ENCODE assay signal across 8 cellular contexts in genomic region chr2:74502720-74503505, GRCh38. TPM values are rescaled to one million over a fixed set of nuclear protein-coding genes. Genes with fewer than 3 reads are reported as not detected.
DNase-seq lines count a peak whose midpoint lies in the region; ATAC-seq, FAIRE-seq and TF ChIP-seq lines count a peak whose summit lies in the region.

No MANE protein-coding gene starts in this region.

- H3K36me3 Mint-ChIP-seq in activated naive CD8-positive, alpha-beta T cell: peaks cover 18% of the 10 kb centered on the region

- H3K4me1 Mint-ChIP-seq in activated naive CD8-positive, alpha-beta T cell (ENCODE audit: low read depth): peaks cover 56% of the 10 kb centered on the region

- H3K27ac ChIP-seq in rectal smooth muscle tissue (ENCODE audit: low read depth, low read length): peak overlapping the region; percentile 54

- peak; percentile 40; the same call in 1 of the 2 replicates for TF ChIP-seq POLR2A in H54 (IDR thresholded peaks at IDR 0.05; ENCODE audit: low read depth, low read length)

- no peak overlapping the region for H3K27ac Mint-ChIP-seq in activated naive CD8-positive, alpha-beta T cell

- H3K4me3 Mint-ChIP-seq in activated naive CD8-positive, alpha-beta T cell: peak overlapping the region; percentile 71

- H3K27me3 Mint-ChIP-seq in activated naive CD8-positive, alpha-beta T cell: peaks cover 26% of the 10 kb centered on the region

- TF ChIP-seq CTCF in GM12872 (IDR thresholded peaks at IDR 0.05; ENCODE audit: insufficient read depth, low read depth, low read length): peak; percentile 60

- DNase-seq in H54 (ENCODE audit: insufficient read length, low spot score) (no peak), NCI-H460 (ENCODE audit: extremely low read depth, low read depth) (peak; percentile 73), left ventricle myocardium superior (peak; percentile 90), GM19240 (ENCODE audit: insufficient read length, low spot score) (no peak)

- ATAC-seq in left ventricle myocardium superior (peak; percentile 73), GM21717 (IDR thresholded peaks at IDR 0.05; ENCODE audit: unreplicated experiment) (no peak)

- FAIRE-seq in H54 (lab: Jason Lieb, UNC): no peak

- H3K9ac ChIP-seq in rectal smooth muscle tissue (ENCODE audit: low read length): peak overlapping the region; percentile 16

- peaks cover 17% of the 10 kb centered on the region for H3K4me1 ChIP-seq in rectal smooth muscle tissue (ENCODE audit: control insufficient read depth, insufficient read depth, low read length)

- H3K9me3 Mint-ChIP-seq in activated naive CD8-positive, alpha-beta T cell (ENCODE audit: low read depth): no peaks in the 10 kb centered on the region

- intact Hi-C loops in left ventricle myocardium superior (cut with micrococcal nuclease): loop anchor here (5.0 kb wide), 1 partner anchor 84 kb away; no protein-coding TSS in a partner anchor

- no peaks in the 10 kb centered on the region for H3K36me3 ChIP-seq in rectal smooth muscle tissue (ENCODE audit: control insufficient read depth, insufficient read depth, low read length)

- peaks cover 28% of the 10 kb centered on the region for H3K27me3 ChIP-seq in rectal smooth muscle tissue (ENCODE audit: control insufficient read depth, insufficient read depth, low read length)

- peak overlapping the region; percentile 64 for H3K4me3 ChIP-seq in rectal smooth muscle tissue (ENCODE audit: low read length)

RNA-seq across cellular contexts. Expression of gene LBX2, which starts 3.5 kb away (rescaled TPM):
- total RNA-seq in NCI-H460 (2014; rRNA removed; shearing (Covaris generic)): 0.95 and 1.9 TPM in 2 replicates
- 5.3 TPM in 1 of 2 replicates, not detected in the other for polyA plus RNA-seq in NCI-H460 (2014; cell fraction: nucleus; rRNA removed)
- total RNA-seq in left ventricle myocardium superior: 0.52 TPM

RNA-seq across cellular contexts. Expression of gene PCGF1, which starts 4.6 kb away (rescaled TPM):
- 51.1 and 56.9 TPM in 2 replicates for total RNA-seq in NCI-H460 (2014; rRNA removed; shearing (Covaris generic))
- polyA plus RNA-seq in NCI-H460 (2014; cell fraction: nucleus; rRNA removed): 42.5 and 64.5 TPM in 2 replicates
- total RNA-seq in left ventricle myocardium superior: 26.8 TPM

RNA-seq across cellular contexts. Expression of gene TLX2, which starts 11.3 kb away (rescaled TPM):
- total RNA-seq in NCI-H460 (2014; rRNA removed; shearing (Covaris generic)): 0.40 and 0.43 TPM in 2 replicates
- 0.28 TPM in 1 of 2 replicates, not detected in the other for polyA plus RNA-seq in NCI-H460 (2014; cell fraction: nucleus; rRNA removed)
- total RNA-seq in left ventricle myocardium superior: not detected

RNA-seq across cellular contexts. Expression of gene TTC31, which starts 20.0 kb away (rescaled TPM):
- total RNA-seq in NCI-H460 (2014; rRNA removed; shearing (Covaris generic)): 20.4 and 23.8 TPM in 2 replicates
- polyA plus RNA-seq in NCI-H460 (2014; cell fraction: nucleus; rRNA removed): 107 and 117 TPM in 2 replicates
- total RNA-seq in left ventricle myocardium superior: 9.4 TPM

RNA-seq across cellular contexts. Expression of gene CCDC142, which starts 20.1 kb away (rescaled TPM):
- 15.6 and 17.6 TPM in 2 replicates for total RNA-seq in NCI-H460 (2014; rRNA removed; shearing (Covaris generic))
- polyA plus RNA-seq in NCI-H460 (2014; cell fraction: nucleus; rRNA removed): 31.6 and 46.1 TPM in 2 replicates
- 6.6 TPM for total RNA-seq in left ventricle myocardium superior

Comparison
In these comparisons a context has a peak if more than half of its experiments do, and no peak if none do; other contexts are left out.
1. DNase-seq: peak in NCI-H460 (single experiment) and left ventricle myocardium superior (single experiment); none in H54 (single experiment) and GM19240 (single experiment).